In the genomic region with DNA sequence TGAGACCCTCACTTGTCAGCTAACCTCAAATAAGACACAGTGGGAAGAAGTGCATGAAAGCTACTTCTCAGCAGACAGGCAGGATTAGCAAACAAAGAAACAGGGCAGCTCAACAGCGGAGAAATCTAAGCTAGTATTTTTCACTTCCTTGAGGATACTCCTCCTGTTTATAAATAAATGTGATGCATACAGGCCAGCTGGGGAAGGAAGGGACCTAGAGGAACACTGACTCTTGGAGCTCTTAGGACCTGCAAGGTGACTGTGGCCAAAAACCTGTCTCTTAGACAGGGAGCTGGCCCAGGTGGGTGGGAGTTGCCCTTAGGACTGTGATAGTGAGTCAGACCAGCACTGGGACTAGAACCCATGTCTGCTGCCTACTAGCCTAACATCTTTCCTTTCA, we compare ENCODE assay signal across 21 cellular contexts. TPM values are rescaled to one million over a fixed set of nuclear protein-coding genes. Genes with fewer than 3 reads are reported as not detected.
"Had no signal": no experiment of that assay in that cellular context is flagged by ENCODE, and none has a peak within 500 bp of the region (broad histone marks: within the 10 kb centered on the region; RNA-seq: fewer than 3 reads in every experiment).

No MANE protein-coding gene starts in this region.

- H2AFZ ChIP-seq: hepatocyte had no signal

- H3K9me3 ChIP-seq: right atrium auricular region, sigmoid colon, stomach, thoracic aorta, transverse colon had no signal

- H3K27ac ChIP-seq: coronary artery, foreskin keratinocyte, hepatocyte, right atrium auricular region, sigmoid colon, stomach, thoracic aorta, transverse colon had no signal

- ATAC-seq: foreskin keratinocyte; left colon; naive thymus-derived CD8-positive, alpha-beta T cell had no signal

- H3K4me2 ChIP-seq: hepatocyte had no signal

- H3K4me3 Mint-ChIP-seq: endodermal cell; naive thymus-derived CD8-positive, alpha-beta T cell had no signal

- H3K27ac Mint-ChIP-seq: endodermal cell; naive thymus-derived CD8-positive, alpha-beta T cell had no signal

- H3K9me3 Mint-ChIP-seq: naive thymus-derived CD8-positive, alpha-beta T cell had no signal

- DNase-seq: effector CD4-positive, alpha-beta T cell; endodermal cell; erythroblast; foreskin keratinocyte; head of caudate nucleus; kidney; left colon; mesendoderm; naive thymus-derived CD8-positive, alpha-beta T cell; posterior cingulate gyrus; sigmoid colon; small intestine; stimulated activated CD4-positive, alpha-beta T cell treated with anti-CD3 and anti-CD28 coated beads, Interleukin-12 subunit alpha, Interleukin-12 subunit beta, amount 100 ng/mL, for 4 hours; stimulated activated naive CD4-positive, alpha-beta T cell; stomach; substantia nigra; transverse colon had no signal

- H3K36me3 ChIP-seq: right atrium auricular region, sigmoid colon, stomach, thoracic aorta, transverse colon had no signal

- H3K4me3 ChIP-seq: coronary artery, hepatocyte, right atrium auricular region, sigmoid colon, stomach, thoracic aorta, transverse colon had no signal

- H3K79me2 ChIP-seq: hepatocyte had no signal

- H3K36me3 Mint-ChIP-seq: naive thymus-derived CD8-positive, alpha-beta T cell had no signal

- H3K27me3 ChIP-seq: right atrium auricular region had no signal

RNA-seq across cellular contexts. Expression of gene REEP1, which starts 4.8 kb away (rescaled TPM):
- polyA plus RNA-seq: naive thymus-derived CD8-positive, alpha-beta T cell had no signal
